ENCODE assay signal across 14 cellular contexts in the genomic region with DNA sequence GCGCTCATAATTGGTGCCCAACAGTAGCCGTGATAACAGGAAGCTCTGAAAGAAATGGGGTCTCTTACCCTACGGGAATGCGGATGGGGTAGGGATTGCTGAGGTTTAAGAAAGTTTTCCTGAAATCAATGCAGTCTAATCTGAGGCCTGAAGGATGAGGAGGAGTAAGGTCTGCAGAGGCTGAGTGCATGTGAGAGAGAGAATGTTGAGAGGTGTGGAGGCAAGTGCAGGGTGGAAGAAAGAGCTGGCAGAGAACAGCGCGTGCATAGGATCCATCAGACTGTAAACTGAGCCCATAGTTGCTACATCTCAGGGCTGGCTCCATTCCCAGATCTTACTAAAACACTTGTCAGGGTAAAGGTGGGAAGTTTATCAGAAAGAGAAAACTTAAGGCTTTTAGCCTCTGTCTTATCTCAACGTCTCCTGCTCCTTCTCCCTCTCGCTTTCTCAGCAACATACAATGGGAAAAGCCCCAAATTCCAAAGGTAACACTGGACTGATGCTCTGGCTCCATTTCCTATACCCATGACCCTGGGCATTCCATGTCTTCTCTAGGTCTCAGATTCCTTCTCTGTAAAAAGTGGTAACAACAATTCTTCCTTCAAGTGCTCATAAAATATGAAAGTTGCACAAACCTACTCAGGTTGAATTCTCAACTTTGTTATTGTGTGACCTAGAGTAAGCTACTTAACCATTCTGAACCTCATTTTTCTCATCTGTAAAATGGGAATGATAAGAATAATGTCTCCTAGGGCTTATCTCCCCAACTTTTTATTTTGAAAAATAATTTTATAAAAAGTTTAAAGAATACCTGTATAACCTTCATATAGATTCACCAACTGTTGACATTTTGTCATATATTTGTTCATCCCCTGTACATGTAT.
DNase-seq lines count a peak whose midpoint lies in the region; ATAC-seq and TF ChIP-seq lines count a peak whose summit lies in the region.
"Had no signal": no experiment of that assay in that cellular context is flagged by ENCODE, and none has a peak within 500 bp of the region (broad histone marks: within the 10 kb centered on the region; RNA-seq: fewer than 3 reads in every experiment).

No MANE protein-coding gene starts in this region.

- H3K27me3 Mint-ChIP-seq in MCF 10A (ENCODE audit: insufficient read depth, unreplicated experiment) = no peaks in the 10 kb centered on the region
- H3K27me3 Mint-ChIP-seq: activated naive CD8-positive, alpha-beta T cell treated with anti-CD3 and anti-CD28 coated beads for 36 hours had no signal

- no TSS peak for BruUV-seq in MCF 10A (replicated peaks; lab: Mats Ljungman, UMichigan)

- WGBS in SK-N-SH (ENCODE audit: low lambda C conversion rate) = 73% methylated on average over 8 of the region's 8 CpGs

- no peaks in the 10 kb centered on the region for H4K20me1 ChIP-seq in SK-N-SH (ENCODE audit: insufficient read depth)

- intact Hi-C loops in MCF 10A (cut with micrococcal nuclease) = loop anchor here (1.0 to 2.0 kb wide), 3 partner anchors 135 to 305 kb away; partner anchors contain the start of genes HS2ST1 and SELENOF
- intact Hi-C loops in breast epithelium (cut with DNase I; ENCODE audit: low total_unique reads) = no loop called here

- no peaks in the 10 kb centered on the region for H3K27me3 ChIP-seq in breast epithelium
- no peaks in the 10 kb centered on the region for H3K27me3 ChIP-seq in SK-N-SH (ENCODE audit: insufficient read depth)
- H3K27me3 ChIP-seq: testis had no signal

- H3K9me3 Mint-ChIP-seq in MCF 10A (ENCODE audit: unreplicated experiment) = no peaks in the 10 kb centered on the region

- DNase-seq in MCF 10A (ENCODE audit: unreplicated experiment) = peak; percentile 95
- no peak for DNase-seq in breast epithelium (ENCODE audit: low spot score in 2 of 2)
- no peak for DNase-seq in SK-N-SH
- DNase-seq in foreskin fibroblast = peak; percentile 73 to 83
- no peak for DNase-seq in activated T-cell treated with anti-CD3 and anti-CD28 coated beads, Interleukin-2, amount 50 U/mL, for 48 hours
- DNase-seq in pons (ENCODE audit: low spot score) = no peak
- DNase-seq: activated naive CD8-positive, alpha-beta T cell treated with anti-CD3 and anti-CD28 coated beads for 36 hours; effector CD4-positive, alpha-beta T cell; NCI-H1048; retina; testis had no signal

- CTCF ChIA-PET in MCF 10A (lab: Yijun Ruan, JAX) = interaction anchor here (0.6 to 3.2 kb wide), 7 partner anchors 10 to 607 kb away, joined by 3 to 28 read pairs (median 8); no protein-coding TSS in a partner anchor
- CTCF ChIA-PET in SK-N-SH (lab: Yijun Ruan, JAX) = interaction anchor here (0.6 kb wide), 1 partner anchor 12 kb away, joined by 3 read pairs; no protein-coding TSS in a partner anchor

- H3K27ac ChIP-seq in breast epithelium = no peak overlapping the region
- peak overlapping the region in 1 of 2 experiments; percentile 51; a peak in 1 of 4 replicates for H3K27ac ChIP-seq in SK-N-SH (ENCODE audit: low read depth in 2 of 2, low read length in 1 of 2)
- H3K27ac ChIP-seq: HL-60, testis had no signal

- no peaks in the 10 kb centered on the region for H3K4me1 ChIP-seq in breast epithelium
- H3K4me1 ChIP-seq in SK-N-SH (ENCODE audit: control insufficient read depth in 1 of 2, insufficient read depth in 2 of 2, low read depth in 1 of 2, low read length in 1 of 2) = peaks cover 0 to 32% of the 10 kb centered on the region in 2 experiments; a peak in 2 of 4 replicates
- H3K4me1 ChIP-seq: testis had no signal

- H3F3A ChIP-seq in SK-N-SH (replicated peaks; ENCODE audit: insufficient read depth) = peaks cover 21% of the 10 kb centered on the region

- H3K36me3 Mint-ChIP-seq in MCF 10A (ENCODE audit: insufficient read depth, unreplicated experiment) = no peaks in the 10 kb centered on the region
- H3K36me3 Mint-ChIP-seq: activated naive CD8-positive, alpha-beta T cell treated with anti-CD3 and anti-CD28 coated beads for 36 hours had no signal

- ATAC-seq in HG02759 (IDR thresholded peaks at IDR 0.05; ENCODE audit: unreplicated experiment) (no peak), HG03108 (IDR thresholded peaks at IDR 0.05; ENCODE audit: unreplicated experiment) (no peak)

- H3K27ac Mint-ChIP-seq in MCF 10A (ENCODE audit: low read depth, unreplicated experiment) = peak overlapping the region; percentile 87
- H3K27ac Mint-ChIP-seq: activated naive CD8-positive, alpha-beta T cell treated with anti-CD3 and anti-CD28 coated beads for 36 hours had no signal

- no peak overlapping the region for H2AFZ ChIP-seq in SK-N-SH (ENCODE audit: low read depth)

- H3K4me1 Mint-ChIP-seq in MCF 10A (ENCODE audit: insufficient read depth, unreplicated experiment) = peaks cover 43% of the 10 kb centered on the region

- POLR2A ChIA-PET in MCF 10A (lab: Yijun Ruan, JAX) = interaction anchor here (0.5 to 3.7 kb wide), 6 partner anchors 9 to 356 kb away, joined by 3 to 28 read pairs (median 5); partner anchors contain the start of genes HS2ST1, SELENOF and SH3GLB1
- POLR2A ChIA-PET in SK-N-SH (lab: Yijun Ruan, JAX) = no interaction called here

- H3K4me2 ChIP-seq in SK-N-SH = no peak overlapping the region; the same call in 1 of the 2 replicates

- H3K79me2 ChIP-seq in SK-N-SH (ENCODE audit: insufficient read depth) = no peaks in the 10 kb centered on the region

- no peak overlapping the region for H3K4me3 Mint-ChIP-seq in MCF 10A (ENCODE audit: unreplicated experiment)
- H3K4me3 Mint-ChIP-seq: activated naive CD8-positive, alpha-beta T cell treated with anti-CD3 and anti-CD28 coated beads for 36 hours had no signal

- no peaks in the 10 kb centered on the region for H3K36me3 ChIP-seq in breast epithelium
- no peaks in the 10 kb centered on the region for H3K36me3 ChIP-seq in SK-N-SH (replicated peaks in 1 of 2; ENCODE audit: control insufficient read depth in 1 of 2, insufficient read depth in 2 of 2, low read length in 1 of 2)

- no peak overlapping the region for H3K9ac ChIP-seq in SK-N-SH

- no peaks in the 10 kb centered on the region for H3K9me2 ChIP-seq in SK-N-SH

- H3K4me3 ChIP-seq in breast epithelium (no peak overlapping the region), SK-N-SH (ENCODE audit: low read depth in 2 of 2, low read length in 1 of 2) (no peak overlapping the region), foreskin fibroblast (ENCODE audit: low read depth in 1 of 2, low read length in 2 of 2) (no peak overlapping the region)
- H3K4me3 ChIP-seq: testis had no signal

- peak in 1 of 2 experiments; percentile 25; a peak in 1 of 4 replicates for TF ChIP-seq EP300 in SK-N-SH (IDR thresholded peaks at IDR 0.05; ENCODE audit: borderline replicate concordance in 1 of 2, low read depth in 1 of 2, low read length in 1 of 2)

- no peak for TF ChIP-seq RAD21 in SK-N-SH (IDR thresholded peaks at IDR 0.05; ENCODE audit: low read length)

- TF ChIP-seq CTCF in MCF 10A (IDR thresholded peaks at IDR 0.05; ENCODE audit: unreplicated experiment) = no peak
- TF ChIP-seq CTCF in breast epithelium (IDR thresholded peaks at IDR 0.05) = no peak
- no peak for TF ChIP-seq CTCF in SK-N-SH (IDR thresholded peaks at IDR 0.05)
- TF ChIP-seq CTCF in foreskin fibroblast (IDR thresholded peaks at IDR 0.05; ENCODE audit: low read depth, low read length) = no peak

- TF ChIP-seq POLR2A in breast epithelium (IDR thresholded peaks at IDR 0.05) = no peak

- no peaks in the 10 kb centered on the region for H3K9me3 ChIP-seq in breast epithelium
- H3K9me3 ChIP-seq in SK-N-SH = no peaks in the 10 kb centered on the region
- H3K9me3 ChIP-seq: testis had no signal

TF ChIP-seq in SK-N-SH, 30 proteins besides CTCF, POLR2A, EP300 and RAD21:
- TF ChIP-seq MXI1 (IDR thresholded peaks at IDR 0.05; ENCODE audit: low read depth, low read length) = no peak
- TF ChIP-seq EZH2phosphoT487 (IDR thresholded peaks at IDR 0.05; ENCODE audit: borderline replicate concordance, low read depth) = no peak
- peak; percentile 41; the same call in 1 of the 2 replicates for TF ChIP-seq MAX (IDR thresholded peaks at IDR 0.05; ENCODE audit: low read depth)
- TF ChIP-seq TCF12 (IDR thresholded peaks at IDR 0.05) = peak; percentile 66
- TF ChIP-seq ELF1 (IDR thresholded peaks at IDR 0.05) = no peak
- TF ChIP-seq TEAD4 (IDR thresholded peaks at IDR 0.05; ENCODE audit: borderline replicate concordance, insufficient read depth) = no peak
- no peak for TF ChIP-seq TAF1 (IDR thresholded peaks at IDR 0.05; ENCODE audit: borderline replicate concordance, low read depth, low read length)
- TF ChIP-seq FOSL2 (IDR thresholded peaks at IDR 0.05; ENCODE audit: borderline replicate concordance, low read depth) = no peak
- no peak for TF ChIP-seq GABPA (IDR thresholded peaks at IDR 0.05; ENCODE audit: low read depth)
- TF ChIP-seq PBX3 (IDR thresholded peaks at IDR 0.05) = peak; percentile 32; the same call in 1 of the 2 replicates
- TF ChIP-seq SIN3A (IDR thresholded peaks at IDR 0.05; ENCODE audit: borderline replicate concordance, low read depth, low read length) = no peak
- TF ChIP-seq NFIC (IDR thresholded peaks at IDR 0.05; ENCODE audit: borderline replicate concordance) = peak; percentile 84

Comparison
In these comparisons a context has a peak if more than half of its experiments do, and no peak if none do; other contexts are left out.
1. DNase-seq: peak in MCF 10A (single experiment) and foreskin fibroblast (2 of 2); none in breast epithelium (0 of 2), SK-N-SH (single experiment), activated T-cell treated with anti-CD3 and anti-CD28 coated beads, Interleukin-2, amount 50 U/mL, for 48 hours (0 of 2) and pons (single experiment).